Comparison of ENCODE assay signal across 7 cellular contexts in genomic region chr11:43574949-43575915, GRCh38.
A peak's percentile ranks its signal among the peaks of the same experiment; 100 is the strongest.
DNase-seq lines count a peak whose midpoint lies in the region; ATAC-seq lines count a peak whose summit lies in the region.

No MANE protein-coding gene starts in this region.

- DNase-seq in GM03348 (ENCODE audit: low spot score) (peak; percentile 73), NCI-H2227 (lab: John Stamatoyannopoulos, UW; ENCODE audit: unreplicated experiment) (peak; percentile 91), ecto neural progenitor cell (ENCODE audit: low spot score) (peak; percentile 80), mucosa of gallbladder (ENCODE audit: low spot score) (peak; percentile 23), germinal center (ENCODE audit: low spot score) (no peak)

- ATAC-seq in HG03159 (IDR thresholded peaks at IDR 0.05; ENCODE audit: unreplicated experiment) (no peak), GM18873 (IDR thresholded peaks at IDR 0.05; ENCODE audit: low FRiP score, unreplicated experiment) (no peak)
